26 cellular contexts compared by ENCODE assay signal in genomic region chr11:800473-800872, GRCh38. TPM values are rescaled to one million over a fixed set of nuclear protein-coding genes. Genes with fewer than 3 reads are reported as not detected.
"Had no signal": no experiment of that assay in that cellular context is flagged by ENCODE, and none has a peak within 500 bp of the region (broad histone marks: within the 10 kb centered on the region; RNA-seq: fewer than 3 reads in every experiment).

No MANE protein-coding gene starts in this region.

- H3K27ac Mint-ChIP-seq: mesothelial cell of epicardium; naive B cell; natural killer cell; stimulated activated memory B cell treated with anti-CD40 and anti-IgM and Interleukin-4, amounts not matched to agents 10 μg/mL and 1 μg/mL and 100 μg/mL, for 72 hours; stimulated activated naive CD8-positive, alpha-beta T cell treated with anti-CD3 and anti-CD28 coated beads, Interleukin-15, amount 100 ng/mL, for 72 hours; type B pancreatic cell had no signal

- H3K4me3 Mint-ChIP-seq: mesothelial cell of epicardium; stimulated activated memory B cell treated with anti-CD40 and anti-IgM and Interleukin-4, amounts not matched to agents 10 μg/mL and 1 μg/mL and 100 μg/mL, for 72 hours; stimulated activated naive CD8-positive, alpha-beta T cell treated with anti-CD3 and anti-CD28 coated beads, Interleukin-15, amount 100 ng/mL, for 72 hours had no signal

- H3K9me3 Mint-ChIP-seq: mesothelial cell of epicardium; naive B cell; natural killer cell; stimulated activated memory B cell treated with anti-CD40 and anti-IgM and Interleukin-4, amounts not matched to agents 10 μg/mL and 1 μg/mL and 100 μg/mL, for 72 hours; stimulated activated naive CD8-positive, alpha-beta T cell treated with anti-CD3 and anti-CD28 coated beads, Interleukin-15, amount 100 ng/mL, for 72 hours; type B pancreatic cell had no signal

- ATAC-seq: heart right ventricle; left lobe of liver; natural killer cell; right lobe of liver; stimulated activated memory B cell treated with anti-CD40 and anti-IgM and Interleukin-4, amounts not matched to agents 10 μg/mL and 1 μg/mL and 100 μg/mL, for 72 hours; stimulated activated naive CD8-positive, alpha-beta T cell treated with anti-CD3 and anti-CD28 coated beads, Interleukin-15, amount 100 ng/mL, for 72 hours had no signal

- H3K27me3 Mint-ChIP-seq: naive B cell; stimulated activated memory B cell treated with anti-CD40 and anti-IgM and Interleukin-4, amounts not matched to agents 10 μg/mL and 1 μg/mL and 100 μg/mL, for 72 hours; stimulated activated naive CD8-positive, alpha-beta T cell treated with anti-CD3 and anti-CD28 coated beads, Interleukin-15, amount 100 ng/mL, for 72 hours; type B pancreatic cell had no signal

- DNase-seq: islet precursor cell; mesendoderm; naive B cell; natural killer cell; occipital lobe; stimulated activated CD4-positive, alpha-beta T cell treated with anti-CD3 and anti-CD28 coated beads, Interleukin-1b, Interleukin-23, amount 100 ng/mL, for 48 hours; stimulated activated CD4-positive, alpha-beta T cell treated with anti-CD3 and anti-CD28 coated beads, Interleukin-2, amount 100 ng/mL, for 48 hours; stimulated activated CD4-positive, alpha-beta T cell treated with anti-CD3 and anti-CD28 coated beads, Interleukin-4, amount 100 ng/mL, for 4 hours; stimulated activated CD8-positive, alpha-beta memory T cell treated with anti-CD3 and anti-CD28 coated beads, Interleukin-4, amount 100 ng/mL, for 48 hours; stimulated activated naive CD4-positive, alpha-beta T cell treated with Interleukin-2 at 50 U/mL for 16 hours; stimulated activated naive CD8-positive, alpha-beta T cell treated with anti-CD3 and anti-CD28 coated beads, Interleukin-15, amount 100 ng/mL, for 72 hours; substantia nigra; uterus had no signal

- H3K36me3 Mint-ChIP-seq: mesothelial cell of epicardium, naive B cell, natural killer cell, type B pancreatic cell had no signal

RNA-seq across cellular contexts. Expression of gene CEND1, which starts 10.6 kb away (rescaled TPM):
- total RNA-seq: hepatocyte, liver, mesothelial cell of epicardium, mononuclear cell, natural killer cell, posterior vena cava, right lobe of liver, skeletal muscle tissue, smooth muscle cell, tibial nerve had no signal
